Comparison of ENCODE assay signal across 11 cellular contexts in the genomic region with DNA sequence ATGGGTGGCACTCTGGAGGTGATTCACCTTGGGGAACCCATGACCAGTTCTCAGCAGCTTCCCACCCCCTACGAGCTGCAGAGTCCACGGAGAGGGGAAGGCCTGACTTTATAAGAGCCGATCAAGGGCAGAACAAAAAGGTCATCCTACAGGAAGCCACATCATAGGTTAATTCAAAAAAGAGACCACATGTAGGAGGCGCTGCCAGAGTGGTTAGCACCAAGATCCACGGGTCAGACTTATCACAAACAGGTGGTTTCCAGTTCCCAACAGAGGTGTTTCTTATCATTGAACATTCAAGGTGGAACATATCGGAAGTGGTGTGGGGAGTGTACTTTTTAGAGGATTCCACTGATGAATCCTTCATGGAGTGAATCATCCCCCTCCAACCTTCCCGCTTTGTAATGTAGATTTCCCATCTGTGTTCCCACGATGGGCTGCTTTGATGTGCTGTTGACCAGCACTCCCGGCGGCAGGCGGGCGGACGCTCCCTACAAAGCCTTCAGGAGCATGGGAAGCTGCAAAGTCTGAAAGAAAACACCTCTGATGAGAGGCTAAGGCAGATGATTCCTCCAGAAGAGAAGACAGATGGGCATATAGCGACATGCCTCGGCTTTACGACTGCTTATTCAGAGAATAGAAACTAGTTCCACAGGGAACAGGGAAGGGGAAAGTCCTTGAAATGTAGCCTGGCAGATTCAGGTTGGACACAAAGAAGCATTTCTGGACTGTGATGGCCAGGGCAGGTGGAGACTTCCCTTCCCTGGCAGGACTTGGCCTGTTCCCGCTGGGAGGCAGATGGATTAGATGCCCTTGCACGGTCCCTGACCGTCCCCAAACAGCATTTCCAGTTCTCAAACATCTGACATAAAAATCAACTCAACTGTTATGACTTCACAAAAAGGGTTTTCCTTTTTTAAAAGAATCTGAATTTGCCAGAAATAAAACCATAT.
DNase-seq lines count a peak whose midpoint lies in the region; ATAC-seq and TF ChIP-seq lines count a peak whose summit lies in the region.
"Had no signal": no experiment of that assay in that cellular context is flagged by ENCODE, and none has a peak within 500 bp of the region (broad histone marks: within the 10 kb centered on the region; RNA-seq: fewer than 3 reads in every experiment).

No MANE protein-coding gene starts in this region.

- H3K27me3 ChIP-seq in Loucy (ENCODE audit: insufficient read depth, low read length, poor library complexity, severe bottlenecking) (no peaks in the 10 kb centered on the region), esophagus squamous epithelium (no peaks in the 10 kb centered on the region), suprapubic skin (no peaks in the 10 kb centered on the region)
- H3K27me3 ChIP-seq: gastroesophageal sphincter had no signal

- H3K36me3 ChIP-seq in Loucy (ENCODE audit: insufficient read depth, low read length) (no peaks in the 10 kb centered on the region), esophagus squamous epithelium (peaks cover 0 to 7% (median 0%) of the 10 kb centered on the region in 3 donors), suprapubic skin (no peaks in the 10 kb centered on the region)

- 41 to 50% methylated on average over 17 to 18 of the region's 19 CpGs for WGBS in esophagus squamous epithelium, 2 donors
- 64% methylated on average over 17 of the region's 19 CpGs for WGBS in suprapubic skin

- DNase-seq in esophagus squamous epithelium (lab: John Stamatoyannopoulos, UW) (no peak), suprapubic skin (ENCODE audit: low spot score in 2 of 2) (no peak)
- peak; percentile 12 to 74 for DNase-seq in stimulated activated CD8-positive, alpha-beta memory T cell treated with anti-CD3 and anti-CD28 coated beads, Interleukin-15, amount 100 ng/mL, for 48 hours (ENCODE audit: low read depth in 2 of 2)
- DNase-seq: COR-L47, NCI-H1694 treated with DMSO at 0.1 percent for 48 hours had no signal

- TF ChIP-seq EP300 in suprapubic skin (IDR thresholded peaks at IDR 0.05) = no peak

- no peak overlapping the region for H3K4me2 ChIP-seq in Loucy (ENCODE audit: low read depth, low read length, poor library complexity, severe bottlenecking)

- H4K20me1 ChIP-seq in Loucy (ENCODE audit: insufficient read depth, low read length, poor library complexity, severe bottlenecking) = no peaks in the 10 kb centered on the region

- no peak overlapping the region for H3K9ac ChIP-seq in Loucy (ENCODE audit: low read depth, low read length, poor library complexity, severe bottlenecking)

- H2AFZ ChIP-seq in Loucy (ENCODE audit: low read length) = no peak overlapping the region

- H3K4me3 ChIP-seq in Loucy (ENCODE audit: low read length, poor library complexity, severe bottlenecking) (no peak overlapping the region), esophagus squamous epithelium (no peak overlapping the region), suprapubic skin (no peak overlapping the region)
- H3K4me3 ChIP-seq: coronary artery, gastroesophageal sphincter had no signal

- H3K9me2 ChIP-seq in Loucy (replicated peaks; ENCODE audit: low read depth, low read length) = no peaks in the 10 kb centered on the region

- H3K27ac ChIP-seq in esophagus squamous epithelium (peak overlapping the region; percentile 17 to 51 (median 46)), suprapubic skin (no peak overlapping the region)
- H3K27ac ChIP-seq: coronary artery, gastroesophageal sphincter had no signal

- peak; percentile 78 for ATAC-seq in GM19463 (IDR thresholded peaks at IDR 0.05; ENCODE audit: unreplicated experiment)
- ATAC-seq in SK-N-SH treated with all-trans-retinoic acid at 6 μM for 48 hours = no peak
- no peak for ATAC-seq in GM18517 (IDR thresholded peaks at IDR 0.05; ENCODE audit: unreplicated experiment)
- ATAC-seq: gastroesophageal sphincter had no signal

- 0 out of 2 replicates have a peak, but pooled peaks have one; percentile 17 for TF ChIP-seq CTCF in Loucy (conservative IDR thresholded peaks at IDR 0.05; ENCODE audit: low read length)
- no peak for TF ChIP-seq CTCF in esophagus squamous epithelium (IDR thresholded peaks at IDR 0.05)
- no peak for TF ChIP-seq CTCF in suprapubic skin (IDR thresholded peaks at IDR 0.05)

- TF ChIP-seq POLR2A in esophagus squamous epithelium (IDR thresholded peaks at IDR 0.05) = no peak
- TF ChIP-seq POLR2A in suprapubic skin (IDR thresholded peaks at IDR 0.05) = no peak

- intact Hi-C loops in esophagus squamous epithelium (cut with DNase I) = no loop called here

- H3K4me1 ChIP-seq in Loucy (ENCODE audit: insufficient read depth, low read length, poor library complexity, severe bottlenecking) (peaks cover 45% of the 10 kb centered on the region), esophagus squamous epithelium (peaks cover 14 to 51% (median 18%) of the 10 kb centered on the region in 3 donors), suprapubic skin (peaks cover 32% of the 10 kb centered on the region)

- H3K9me3 ChIP-seq in Loucy (ENCODE audit: insufficient read depth, low read depth, low read length) (no peaks in the 10 kb centered on the region), esophagus squamous epithelium (no peaks in the 10 kb centered on the region), suprapubic skin (no peaks in the 10 kb centered on the region)
- H3K9me3 ChIP-seq: gastroesophageal sphincter had no signal

- no peaks in the 10 kb centered on the region for H3K79me2 ChIP-seq in Loucy (ENCODE audit: insufficient read depth, low read length)

- no peaks in the 10 kb centered on the region for H3F3A ChIP-seq in Loucy (ENCODE audit: low read depth)

TF ChIP-seq in SK-N-SH treated with all-trans-retinoic acid at 6 μM for 48 hours, 23 proteins besides CTCF, POLR2A, EP300 and RAD21:
- TF ChIP-seq ESRRG (CRISPR knock-in tag; IDR thresholded peaks at IDR 0.05) = no peak
- no peak for TF ChIP-seq ARNTL (CRISPR knock-in tag; IDR thresholded peaks at IDR 0.05; ENCODE audit: borderline replicate concordance, low read depth)
- TF ChIP-seq ZFP3 (CRISPR knock-in tag; IDR thresholded peaks at IDR 0.05) = no peak

Comparison
In these comparisons a context has a peak if more than half of its experiments do, and no peak if none do; other contexts are left out.
1. DNase-seq: peak in stimulated activated CD8-positive, alpha-beta memory T cell treated with anti-CD3 and anti-CD28 coated beads, Interleukin-15, amount 100 ng/mL, for 48 hours (2 of 2); none in esophagus squamous epithelium (single experiment) and suprapubic skin (0 of 2).